In genomic region chr6:169165031-169165430, GRCh38 we compare ENCODE assay signal across 18 cellular contexts.
DNase-seq lines count a peak whose midpoint lies in the region; ATAC-seq and TF ChIP-seq lines count a peak whose summit lies in the region.
"Had no signal": no experiment of that assay in that cellular context is flagged by ENCODE, and none has a peak within 500 bp of the region (broad histone marks: within the 10 kb centered on the region; RNA-seq: fewer than 3 reads in every experiment).

No MANE protein-coding gene starts in this region.

- H3K4me2 ChIP-seq in skeletal muscle satellite cell (ENCODE audit: low read length) = no peak overlapping the region

- no peaks in the 10 kb centered on the region for H3K36me3 ChIP-seq in skeletal muscle satellite cell (ENCODE audit: insufficient read depth, low read length)

- peaks cover 4% of the 10 kb centered on the region for H3K9me3 Mint-ChIP-seq in type B pancreatic cell

- no peak for ATAC-seq in GM19452 (IDR thresholded peaks at IDR 0.05; ENCODE audit: unreplicated experiment)
- ATAC-seq: HCT116 had no signal

- peak overlapping the region; percentile 24 for H3K9ac ChIP-seq in skeletal muscle satellite cell (ENCODE audit: low read depth, low read length)

- DNase-seq in EL (peak; percentile 36), NCI-H146 (lab: John Stamatoyannopoulos, UW) (peak; percentile 66), coronary artery (ENCODE audit: low spot score) (no peak), type B pancreatic cell (ENCODE audit: extremely low spot score, unreplicated experiment) (no peak), HEK293T (ENCODE audit: extremely low spot score) (no peak), activated gamma-delta T cell (lab: John Stamatoyannopoulos, UW) (no peak)
- DNase-seq: AML-193; CD4-positive, alpha-beta memory T cell; DMS79; GDM1; NCI-H1105; NCI-H2029; NCI-H2171 treated with DMSO at 0.1 percent for 48 hours; NCI-H82; SHP77 treated with DMSO at 0.1 percent for 48 hours had no signal

- H3K27me3 ChIP-seq in skeletal muscle satellite cell (ENCODE audit: control insufficient read depth, insufficient read depth, low read length) = no peaks in the 10 kb centered on the region

- no peak for TF ChIP-seq CTCF in coronary artery (IDR thresholded peaks at IDR 0.05)
- no peak for TF ChIP-seq CTCF in type B pancreatic cell (conservative IDR thresholded peaks at IDR 0.05)

- no peak overlapping the region for H3K4me3 Mint-ChIP-seq in type B pancreatic cell
- H3K4me3 Mint-ChIP-seq: CD4-positive, alpha-beta memory T cell had no signal

- peaks cover 57% of the 10 kb centered on the region for H3K4me1 ChIP-seq in skeletal muscle satellite cell (ENCODE audit: control insufficient read depth, insufficient read depth, low read length)

- CTCF ChIA-PET in HEK293T (lab: Yijun Ruan, JAX) = no interaction called here

- no peaks in the 10 kb centered on the region for H3K4me1 Mint-ChIP-seq in type B pancreatic cell (ENCODE audit: unreplicated experiment)
- H3K4me1 Mint-ChIP-seq: CD4-positive, alpha-beta memory T cell had no signal

- no peak overlapping the region for H3K27ac Mint-ChIP-seq in type B pancreatic cell
- H3K27ac Mint-ChIP-seq: CD4-positive, alpha-beta memory T cell had no signal

- POLR2A ChIA-PET in HEK293T (lab: Yijun Ruan, JAX) = no interaction called here

- no peaks in the 10 kb centered on the region for H3K9me3 ChIP-seq in skeletal muscle satellite cell (replicated peaks; ENCODE audit: low read length)

- H3K36me3 Mint-ChIP-seq in type B pancreatic cell = no peaks in the 10 kb centered on the region
- H3K36me3 Mint-ChIP-seq: CD4-positive, alpha-beta memory T cell had no signal

- peak overlapping the region; percentile 94 for H3K27ac ChIP-seq in coronary artery

- H3K27me3 Mint-ChIP-seq in type B pancreatic cell = no peaks in the 10 kb centered on the region

- H3K4me3 ChIP-seq in coronary artery (no peak overlapping the region), skeletal muscle satellite cell (ENCODE audit: low read length) (no peak overlapping the region)

TF ChIP-seq in HEK293T, 16 proteins besides CTCF, POLR2A, EP300 and RAD21:
- TF ChIP-seq ZNF384 (IDR thresholded peaks at IDR 0.05) = no peak
- no peak for TF ChIP-seq ARNT (IDR thresholded peaks at IDR 0.05)
- TF ChIP-seq TARDBP (IDR thresholded peaks at IDR 0.05) = no peak
- no peak for TF ChIP-seq FOXA1 (IDR thresholded peaks at IDR 0.05)
- TF ChIP-seq FOXK2 (IDR thresholded peaks at IDR 0.05) = no peak
- no peak for TF ChIP-seq LEF1 (IDR thresholded peaks at IDR 0.05; ENCODE audit: borderline replicate concordance)
- TF ChIP-seq ELF4 (IDR thresholded peaks at IDR 0.05) = no peak
- TF ChIP-seq SP1 (IDR thresholded peaks at IDR 0.05) = no peak
- no peak for TF ChIP-seq PKNOX1 (IDR thresholded peaks at IDR 0.05)
- TF ChIP-seq NFRKB (IDR thresholded peaks at IDR 0.05) = no peak

Comparison
In these comparisons a context has a peak if more than half of its experiments do, and no peak if none do; other contexts are left out.
1. DNase-seq: peak in EL (single experiment) and NCI-H146 (single experiment); none in coronary artery (single experiment), type B pancreatic cell (single experiment), HEK293T (single experiment) and activated gamma-delta T cell (single experiment).